ENCODE assay signal across 23 cellular contexts in the genomic region with DNA sequence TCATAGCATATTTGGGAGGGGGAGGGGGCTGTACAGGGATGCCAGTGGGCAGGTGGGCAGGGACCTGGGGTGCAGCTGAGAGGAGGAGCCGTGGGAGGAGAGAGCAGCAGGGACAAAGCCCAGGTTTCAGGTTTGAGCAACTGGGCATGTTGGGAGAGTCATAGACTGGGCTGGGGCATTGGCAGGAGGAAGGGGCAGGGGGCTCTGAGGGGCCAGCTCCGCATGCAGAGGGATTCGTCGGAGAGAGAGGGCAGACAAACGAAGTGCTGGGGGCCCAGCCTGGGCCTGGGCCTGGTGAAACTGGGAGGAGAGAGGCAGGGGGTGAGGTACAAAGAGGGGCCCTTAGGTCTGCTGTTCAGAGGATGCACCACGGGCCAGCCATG. TPM values are rescaled to one million over a fixed set of nuclear protein-coding genes. Genes with fewer than 3 reads are reported as not detected.
"Had no signal": no experiment of that assay in that cellular context is flagged by ENCODE, and none has a peak within 500 bp of the region (broad histone marks: within the 10 kb centered on the region; RNA-seq: fewer than 3 reads in every experiment).

No MANE protein-coding gene starts in this region.

- H3K27ac ChIP-seq: cardiac muscle cell, lower lobe of right lung, neutrophil, ovary, upper lobe of left lung had no signal

- H3K27ac Mint-ChIP-seq: activated T-helper 2 cell treated with anti-CD3 and anti-CD28 coated beads, Interferon-gamma antibody, Interleukin-2, Interleukin-4, amounts not matched to agents 10 μg/mL and 5 μg/mL and 100 μg/mL, durations not matched to agents 14 hours and 24 hours and 36 hours; dendritic cell treated with granulocyte-macrophage colony-stimulating factor and Interleukin-4, amounts not matched to agents 40 ng/mL and 50 ng/mL, for 4 days; naive B cell had no signal

- H3K4me3 Mint-ChIP-seq: activated T-cell treated with anti-CD3 and anti-CD28 coated beads, Interleukin-2, amount 50 U/mL, for 4 hours; dendritic cell treated with granulocyte-macrophage colony-stimulating factor and Interleukin-4, amounts not matched to agents 40 ng/mL and 50 ng/mL, for 4 days had no signal

- H3K4me3 ChIP-seq: cardiac muscle cell, lower lobe of right lung, ovary, upper lobe of left lung had no signal

- H3K9me3 Mint-ChIP-seq: activated T-cell treated with anti-CD3 and anti-CD28 coated beads, Interleukin-2, amount 50 U/mL, for 4 hours; activated T-helper 2 cell treated with anti-CD3 and anti-CD28 coated beads, Interferon-gamma antibody, Interleukin-2, Interleukin-4, amounts not matched to agents 10 μg/mL and 5 μg/mL and 100 μg/mL, durations not matched to agents 14 hours and 24 hours and 36 hours; dendritic cell treated with granulocyte-macrophage colony-stimulating factor and Interleukin-4, amounts not matched to agents 40 ng/mL and 50 ng/mL, for 4 days; naive B cell had no signal

- H3K36me3 Mint-ChIP-seq: naive B cell had no signal

- H3K4me1 ChIP-seq: lower lobe of right lung, upper lobe of left lung had no signal

- H3K36me3 ChIP-seq: cardiac muscle cell, lower lobe of right lung, neutrophil, ovary, upper lobe of left lung had no signal

- H3K9me3 ChIP-seq: lower lobe of right lung, neutrophil, ovary, upper lobe of left lung had no signal

- ATAC-seq: activated T-cell treated with anti-CD3 and anti-CD28 coated beads, Interleukin-2, amount 50 U/mL, for 4 hours; left lobe of liver; lower lobe of right lung; right cardiac atrium had no signal

- H3K27me3 ChIP-seq: ovary, upper lobe of left lung had no signal

- DNase-seq: activated CD8-positive, alpha-beta memory T cell treated with anti-CD3 and anti-CD28 coated beads for 24 hours; activated CD8-positive, alpha-beta memory T cell treated with anti-CD3 and anti-CD28 coated beads, Interleukin-2, amount 50 U/mL, for 4 hours; activated naive CD4-positive, alpha-beta T cell; activated T-cell treated with anti-CD3 and anti-CD28 coated beads, Interleukin-2, amount 50 U/mL, for 4 hours; effector CD8-positive, alpha-beta T cell; erythroblast; foreskin fibroblast; kidney; lower lobe of right lung; naive B cell; ovary; right cardiac atrium; stimulated activated CD4-positive, alpha-beta T cell treated with anti-CD3 and anti-CD28 coated beads, Interleukin-1b, Interleukin-23, amount 100 ng/mL, for 48 hours; T-helper 9 cell; upper lobe of left lung had no signal

RNA-seq across cellular contexts. Expression of a gene that starts 25.2 kb away (rescaled TPM):
- total RNA-seq: activated T-helper 2 cell treated with anti-CD3 and anti-CD28 coated beads, Interferon-gamma antibody, Interleukin-2, Interleukin-4, amounts not matched to agents 10 μg/mL and 5 μg/mL and 100 μg/mL, durations not matched to agents 14 hours and 24 hours and 36 hours; fibroblast of lung; left lobe of liver; pulmonary artery endothelial cell; skeletal muscle tissue had no signal
- polyA plus RNA-seq: cardiac muscle cell had no signal
